In genomic region chr11:56905442-56905841, GRCh38 we compare ENCODE assay signal across 21 cellular contexts.
"Had no signal": no experiment of that assay in that cellular context is flagged by ENCODE, and none has a peak within 500 bp of the region (broad histone marks: within the 10 kb centered on the region; RNA-seq: fewer than 3 reads in every experiment).

No MANE protein-coding gene starts in this region.

- H3K36me3 ChIP-seq: gastrocnemius medialis, heart right ventricle, left ventricle myocardium inferior, lower lobe of right lung, right atrium auricular region, sigmoid colon, uterus had no signal

- H3K4me1 ChIP-seq: gastrocnemius medialis, heart right ventricle, left ventricle myocardium inferior, lower lobe of right lung, right atrium auricular region, sigmoid colon, uterus had no signal

- H3K9me3 ChIP-seq: gastrocnemius medialis, heart right ventricle, lower lobe of right lung, right atrium auricular region, sigmoid colon, uterus had no signal

- ATAC-seq: gastrocnemius medialis, heart right ventricle, lower lobe of right lung had no signal

- H3K27me3 ChIP-seq: gastrocnemius medialis, heart right ventricle, right atrium auricular region, sigmoid colon, uterus had no signal

- DNase-seq: cerebellar nuclear complex; effector CD4-positive, alpha-beta T cell; endodermal cell; gastrocnemius medialis; heart right ventricle; hypothalamus; islet precursor cell; left ventricle myocardium inferior; lower lobe of right lung; mesenchymal stem cell; midbrain; naive B cell; nephron progenitor cell; sigmoid colon; stimulated activated CD4-positive, alpha-beta T cell treated with anti-CD3 and anti-CD28 coated beads, Interleukin-12 subunit alpha, Interleukin-12 subunit beta, amount 100 ng/mL, for 4 hours; stimulated activated naive CD4-positive, alpha-beta T cell treated with Interleukin-2 at 50 U/mL for 16 hours; uterus had no signal

- H3K4me3 ChIP-seq: coronary artery, gastrocnemius medialis, heart right ventricle, left ventricle myocardium inferior, lower lobe of right lung, right atrium auricular region, sigmoid colon, skin epidermis, uterus had no signal

- H3K27ac ChIP-seq: coronary artery, gastrocnemius medialis, heart right ventricle, left ventricle myocardium inferior, lower lobe of right lung, right atrium auricular region, sigmoid colon, uterus had no signal

- FAIRE-seq: endothelial cell of umbilical vein had no signal
